ENCODE assay signal across 10 cellular contexts in the genomic region with DNA sequence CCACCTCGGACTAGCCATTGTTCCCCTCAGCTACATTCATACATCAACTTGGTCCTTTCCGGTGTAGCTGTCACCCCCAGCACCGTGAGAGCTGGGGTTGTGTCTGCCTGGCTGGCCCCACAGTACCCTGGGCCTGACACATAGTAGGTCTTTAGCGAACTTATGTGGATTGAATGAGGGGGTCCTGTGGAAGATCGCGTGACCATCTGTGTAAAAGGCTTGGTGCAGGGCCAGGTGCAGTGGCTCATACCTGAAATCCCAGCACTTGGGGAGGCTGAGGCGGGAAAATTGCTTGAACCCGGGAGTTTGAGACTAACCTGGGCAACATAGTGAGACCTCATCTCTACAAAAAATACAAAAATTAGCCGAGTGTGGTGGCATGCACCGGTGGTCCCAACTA. TPM values are rescaled to one million over a fixed set of nuclear protein-coding genes. Genes with fewer than 3 reads are reported as not detected.
DNase-seq lines count a peak whose midpoint lies in the region; ATAC-seq and TF ChIP-seq lines count a peak whose summit lies in the region.
"Had no signal": no experiment of that assay in that cellular context is flagged by ENCODE, and none has a peak within 500 bp of the region (broad histone marks: within the 10 kb centered on the region; RNA-seq: fewer than 3 reads in every experiment).

No MANE protein-coding gene starts in this region.

- no peaks in the 10 kb centered on the region for H3K36me3 ChIP-seq in osteoblast (ENCODE audit: insufficient read depth, low read length)

- no peak for ATAC-seq in Right ventricle myocardium inferior
- ATAC-seq in HG02763 (IDR thresholded peaks at IDR 0.05; ENCODE audit: unreplicated experiment) = no peak
- ATAC-seq in HG02852 (IDR thresholded peaks at IDR 0.05; ENCODE audit: unreplicated experiment) = no peak
- ATAC-seq: left cardiac atrium had no signal

- peaks cover 6% of the 10 kb centered on the region for H3K4me1 ChIP-seq in osteoblast (ENCODE audit: insufficient read depth, low read length)

- H3K79me2 ChIP-seq in osteoblast (ENCODE audit: insufficient read depth, low read length) = peaks cover 72% of the 10 kb centered on the region

- H3K4me3 ChIP-seq in GM12864 (ENCODE audit: low read depth, low read length) = peak overlapping the region; percentile 66
- H3K4me3 ChIP-seq in NB4 (ENCODE audit: low read depth, low read length) = peak overlapping the region; percentile 21
- no peak overlapping the region for H3K4me3 ChIP-seq in osteoblast (ENCODE audit: insufficient read depth, low read length)

- no peaks in the 10 kb centered on the region for H3K27me3 ChIP-seq in osteoblast (ENCODE audit: insufficient read depth, low read length)

- H3K9me3 ChIP-seq in osteoblast (ENCODE audit: low read depth, low read length) = no peaks in the 10 kb centered on the region

- no peak overlapping the region for H2AFZ ChIP-seq in osteoblast (ENCODE audit: low read length)

- H3K27ac ChIP-seq in osteoblast (ENCODE audit: low read depth, low read length) = no peak overlapping the region

- DNase-seq in GM12864 (ENCODE audit: low read depth) (no peak), NB4 (ENCODE audit: low read depth) (no peak), osteoblast (ENCODE audit: insufficient read length, low spot score, missing footprints) (peak; percentile 58), Right ventricle myocardium inferior (ENCODE audit: missing footprints) (no peak)
- DNase-seq: GDM1, left cardiac atrium, NCI-H1694 had no signal

- no peaks in the 10 kb centered on the region for H3K27me3 Mint-ChIP-seq in dendritic cell treated with granulocyte-macrophage colony-stimulating factor and Interleukin-4, amounts not matched to agents 40 ng/mL and 50 ng/mL, for 4 days

- H3K9me3 Mint-ChIP-seq in dendritic cell treated with granulocyte-macrophage colony-stimulating factor and Interleukin-4, amounts not matched to agents 40 ng/mL and 50 ng/mL, for 4 days = no peaks in the 10 kb centered on the region

- H3K4me3 Mint-ChIP-seq in dendritic cell treated with granulocyte-macrophage colony-stimulating factor and Interleukin-4, amounts not matched to agents 40 ng/mL and 50 ng/mL, for 4 days = no peak overlapping the region

- peaks cover 17% of the 10 kb centered on the region for H3K36me3 Mint-ChIP-seq in dendritic cell treated with granulocyte-macrophage colony-stimulating factor and Interleukin-4, amounts not matched to agents 40 ng/mL and 50 ng/mL, for 4 days (ENCODE audit: low read depth)

- peak overlapping the region; percentile 91 for H3K27ac Mint-ChIP-seq in dendritic cell treated with granulocyte-macrophage colony-stimulating factor and Interleukin-4, amounts not matched to agents 40 ng/mL and 50 ng/mL, for 4 days

- no peak for TF ChIP-seq POLR2A in NB4 (IDR thresholded peaks at IDR 0.05; ENCODE audit: extremely low read depth, insufficient read length)

- peaks cover 36% of the 10 kb centered on the region for H4K20me1 ChIP-seq in osteoblast (ENCODE audit: insufficient read depth, low read length)

- peak overlapping the region; percentile 93 for H3K4me2 ChIP-seq in osteoblast (ENCODE audit: insufficient read depth, low read length)

- H3K4me1 Mint-ChIP-seq in dendritic cell treated with granulocyte-macrophage colony-stimulating factor and Interleukin-4, amounts not matched to agents 40 ng/mL and 50 ng/mL, for 4 days (ENCODE audit: low read depth) = peaks cover 43% of the 10 kb centered on the region

- no peak for TF ChIP-seq CTCF in GM12864 (IDR thresholded peaks at IDR 0.05; ENCODE audit: low read depth, low read length, missing control alignments)
- TF ChIP-seq CTCF in NB4 (IDR thresholded peaks at IDR 0.05; ENCODE audit: low read depth, low read length) = no peak
- no peak for TF ChIP-seq CTCF in osteoblast (IDR thresholded peaks at IDR 0.05; ENCODE audit: extremely low read depth, low read depth, low read length)

- intact Hi-C loops in dendritic cell treated with granulocyte-macrophage colony-stimulating factor and Interleukin-4, amounts not matched to agents 40 ng/mL and 50 ng/mL, for 4 days (cut with micrococcal nuclease) = no loop called here
- intact Hi-C loops in Right ventricle myocardium inferior (cut with DNase I) = no loop called here

RNA-seq across cellular contexts. Expression of gene SMARCA4, which starts 2.0 kb away (rescaled TPM):
- 52.2 and 52.8 TPM in 2 replicates for total RNA-seq in osteoblast
- 33.8 TPM for total RNA-seq in Right ventricle myocardium inferior

RNA-seq across cellular contexts. Expression of gene TIMM29, which starts 34.3 kb away (rescaled TPM):
- total RNA-seq in osteoblast (31.8 and 34.8 TPM in 2 replicates), Right ventricle myocardium inferior (15.3 TPM)

RNA-seq across cellular contexts. Expression of gene YIPF2, which starts 34.4 kb away (rescaled TPM):
- 114 and 126 TPM in 2 replicates for total RNA-seq in osteoblast
- 15.2 TPM for total RNA-seq in Right ventricle myocardium inferior
